Comparison of ENCODE assay signal across 17 cellular contexts in the genomic region with DNA sequence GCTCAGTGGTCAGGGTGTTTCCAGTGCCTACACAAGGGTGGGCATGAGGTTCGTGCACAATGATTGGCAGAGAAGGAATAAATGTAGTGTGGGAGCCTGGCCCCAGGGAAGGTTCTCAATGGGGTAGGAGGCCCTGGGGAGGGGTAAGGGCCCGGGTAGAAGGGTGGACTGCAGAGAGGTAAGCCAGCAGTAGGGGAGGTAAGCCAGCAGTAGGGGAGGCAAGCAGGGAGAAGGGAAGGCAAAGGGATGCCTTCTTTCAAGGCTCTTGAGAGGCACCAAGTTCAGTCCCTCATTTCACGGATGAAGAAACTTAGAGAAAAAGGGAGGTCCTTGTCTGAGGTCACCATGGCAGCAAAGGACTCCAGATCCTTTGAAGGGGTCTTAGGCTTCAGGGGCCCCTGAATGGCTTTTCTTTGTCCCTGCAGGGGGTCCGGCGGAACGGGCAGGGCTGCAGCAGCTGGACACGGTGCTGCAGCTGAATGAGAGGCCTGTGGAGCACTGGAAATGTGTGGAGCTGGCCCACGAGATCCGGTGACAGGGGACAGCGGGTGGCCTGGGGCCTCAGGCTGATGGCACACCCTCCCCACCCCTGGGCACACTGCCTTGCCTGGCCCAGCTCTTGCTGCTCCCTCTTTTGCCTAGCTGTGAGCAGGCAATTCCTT. TPM values are rescaled to one million over a fixed set of nuclear protein-coding genes. Genes with fewer than 3 reads are reported as not detected.
DNase-seq lines count a peak whose midpoint lies in the region; ATAC-seq and TF ChIP-seq lines count a peak whose summit lies in the region.
"Had no signal": no experiment of that assay in that cellular context is flagged by ENCODE, and none has a peak within 500 bp of the region (broad histone marks: within the 10 kb centered on the region; RNA-seq: fewer than 3 reads in every experiment).

No MANE protein-coding gene starts in this region.

- peaks cover 37% of the 10 kb centered on the region for H3K4me1 Mint-ChIP-seq in type B pancreatic cell (ENCODE audit: unreplicated experiment)

- no peaks in the 10 kb centered on the region for H3K9me3 ChIP-seq in right cardiac atrium (ENCODE audit: control insufficient read depth, low read length)
- H3K9me3 ChIP-seq in NT2/D1 (ENCODE audit: insufficient read depth, low read length), result no peaks in the 10 kb centered on the region
- H3K9me3 ChIP-seq: HAP-1, uterus had no signal

- H3K4me3 ChIP-seq in right cardiac atrium (ENCODE audit: low read length), result no peak overlapping the region
- H3K4me3 ChIP-seq in NT2/D1 (ENCODE audit: insufficient read length, low read depth), result no peak overlapping the region
- H3K4me3 ChIP-seq: HAP-1, uterus had no signal

- H3K27ac Mint-ChIP-seq in type B pancreatic cell, result peak overlapping the region; percentile 51
- H3K27ac Mint-ChIP-seq: mesothelial cell of epicardium; stimulated activated naive CD8-positive, alpha-beta T cell treated with anti-CD3 and anti-CD28 coated beads, Interleukin-15, amount 100 ng/mL, for 72 hours had no signal

- H3K36me3 Mint-ChIP-seq in type B pancreatic cell, result no peaks in the 10 kb centered on the region

- peak overlapping the region; percentile 37 for H3K4me3 Mint-ChIP-seq in type B pancreatic cell
- H3K4me3 Mint-ChIP-seq: mesothelial cell of epicardium; stimulated activated naive CD8-positive, alpha-beta T cell treated with anti-CD3 and anti-CD28 coated beads, Interleukin-15, amount 100 ng/mL, for 72 hours had no signal

- DNase-seq in right cardiac atrium, result no peak
- no peak for DNase-seq in Right ventricle myocardium superior
- peak; percentile 30 for DNase-seq in NT2/D1 (ENCODE audit: low read depth, low spot score)
- peak; percentile 65 for DNase-seq in iPS-NIHi11 (ENCODE audit: low spot score)
- no peak for DNase-seq in type B pancreatic cell (ENCODE audit: extremely low spot score, unreplicated experiment)
- DNase-seq in AG20443 (ENCODE audit: low spot score), result no peak
- no peak for DNase-seq in DMS153 (lab: John Stamatoyannopoulos, UW)
- DNase-seq: activated CD8-positive, alpha-beta memory T cell treated with anti-CD3 and anti-CD28 coated beads, Interleukin-2, amount 50 U/mL, for 4 hours; activated gamma-delta T cell; foreskin fibroblast; OCI-M1; stimulated activated naive CD8-positive, alpha-beta T cell treated with anti-CD3 and anti-CD28 coated beads, Interleukin-15, amount 100 ng/mL, for 72 hours; uterus had no signal

- peak overlapping the region; percentile 2 for H3K9ac ChIP-seq in NT2/D1 (ENCODE audit: insufficient read length, low read depth)

- TF ChIP-seq CTCF in type B pancreatic cell (conservative IDR thresholded peaks at IDR 0.05), result no peak

- ATAC-seq in right cardiac atrium (no peak), Right ventricle myocardium superior (ENCODE audit: poor library complexity) (no peak), HG02759 (IDR thresholded peaks at IDR 0.05; ENCODE audit: unreplicated experiment) (no peak)
- ATAC-seq: activated CD4-positive, CD25-positive, alpha-beta regulatory T cell treated with anti-CD3 and anti-CD28 coated beads, Interleukin-2, amount 50 U/mL, for 24 hours; stimulated activated naive CD8-positive, alpha-beta T cell treated with anti-CD3 and anti-CD28 coated beads, Interleukin-15, amount 100 ng/mL, for 72 hours had no signal

- intact Hi-C loops in right cardiac atrium (cut with DNase I), result loop anchor here in 3 of 4 donors (10.0 kb wide), 1 partner anchor 51 kb away; no protein-coding TSS in a partner anchor
- intact Hi-C loops in Right ventricle myocardium superior (cut with DNase I), result loop anchor here (5.0 kb wide), 1 partner anchor 71 kb away; no protein-coding TSS in a partner anchor

- WGBS in right cardiac atrium, result 68% methylated on average over 10 of the region's 10 CpGs

- H3K27me3 Mint-ChIP-seq in type B pancreatic cell, result peaks cover 3% of the 10 kb centered on the region
- H3K27me3 Mint-ChIP-seq: stimulated activated naive CD8-positive, alpha-beta T cell treated with anti-CD3 and anti-CD28 coated beads, Interleukin-15, amount 100 ng/mL, for 72 hours had no signal

- H3K36me3 ChIP-seq in NT2/D1 (ENCODE audit: insufficient read depth, insufficient read length, low read length), result peaks cover 9% of the 10 kb centered on the region
- H3K36me3 ChIP-seq: HAP-1, uterus had no signal

- H3K27ac ChIP-seq in right cardiac atrium (ENCODE audit: low read length), result peak overlapping the region; percentile 6
- H3K27ac ChIP-seq: uterus had no signal

- H3K27me3 ChIP-seq in right cardiac atrium (ENCODE audit: control insufficient read depth, insufficient read depth) (no peaks in the 10 kb centered on the region), NT2/D1 (ENCODE audit: insufficient read depth, insufficient read length) (no peaks in the 10 kb centered on the region)
- H3K27me3 ChIP-seq: uterus had no signal

- no peaks in the 10 kb centered on the region for H3K9me3 Mint-ChIP-seq in type B pancreatic cell
- H3K9me3 Mint-ChIP-seq: mesothelial cell of epicardium; stimulated activated naive CD8-positive, alpha-beta T cell treated with anti-CD3 and anti-CD28 coated beads, Interleukin-15, amount 100 ng/mL, for 72 hours had no signal

- peaks cover 30% of the 10 kb centered on the region for H3K4me1 ChIP-seq in right cardiac atrium (ENCODE audit: control insufficient read depth, insufficient read depth, low read length)
- peaks cover 23% of the 10 kb centered on the region for H3K4me1 ChIP-seq in NT2/D1 (ENCODE audit: insufficient read depth, insufficient read length)
- H3K4me1 ChIP-seq: HAP-1, uterus had no signal

RNA-seq across cellular contexts. Expression of a gene that starts 42.6 kb away (rescaled TPM):
- total RNA-seq in right cardiac atrium (100 to 1,000 TPM; 139 to 184 (median 166) TPM), Right ventricle myocardium superior (138 TPM), type B pancreatic cell (ENCODE audit: low replicate concordance) (9.6 and 29.9 TPM in 2 replicates)
- 107 TPM for polyA plus RNA-seq in right cardiac atrium

Comparison
In these comparisons a context has a peak if more than half of its experiments do, and no peak if none do; other contexts are left out.
1. DNase-seq: peak in NT2/D1 (single experiment) and iPS-NIHi11 (single experiment); none in right cardiac atrium (0 of 3), Right ventricle myocardium superior (single experiment), type B pancreatic cell (single experiment), AG20443 (single experiment) and DMS153 (single experiment).